ENCODE assay signal across 17 cellular contexts in the genomic region with DNA sequence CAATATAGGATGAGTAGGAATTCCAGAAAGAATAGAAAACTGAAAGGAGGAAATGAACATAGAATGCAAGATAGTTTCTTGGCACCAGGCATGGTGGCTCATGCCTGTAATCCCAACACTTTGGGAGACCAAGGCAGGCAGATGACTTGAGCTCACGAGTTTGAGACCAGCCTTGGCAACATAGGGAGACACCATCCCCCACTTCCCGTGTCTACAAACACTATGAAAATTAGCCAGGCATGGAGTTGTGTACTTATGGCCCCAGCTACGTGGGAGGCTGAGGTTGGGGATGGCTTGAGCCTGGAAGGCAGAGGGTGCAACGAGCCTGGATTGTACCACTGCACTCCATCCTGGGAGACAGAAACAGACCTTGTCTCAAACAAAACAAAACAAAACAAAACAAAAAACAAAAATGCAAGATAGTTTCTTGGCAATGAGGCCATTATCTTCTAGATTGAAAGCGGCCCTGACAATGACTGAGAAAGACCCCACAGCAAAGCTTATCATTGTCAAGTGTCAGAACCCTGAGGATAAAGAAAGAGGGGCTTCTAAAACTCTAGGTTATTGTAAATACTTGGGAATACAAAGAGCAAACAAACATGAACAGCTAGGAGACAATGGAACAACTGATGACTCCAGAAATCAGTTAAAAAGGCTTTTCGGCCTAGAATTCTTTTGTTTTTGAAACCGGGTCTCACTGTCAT. TPM values are rescaled to one million over a fixed set of nuclear protein-coding genes. Genes with fewer than 3 reads are reported as not detected.
A peak's percentile ranks its signal among the peaks of the same experiment; 100 is the strongest.
DNase-seq lines count a peak whose midpoint lies in the region; ATAC-seq and TF ChIP-seq lines count a peak whose summit lies in the region.
"Had no signal": no experiment of that assay in that cellular context is flagged by ENCODE, and none has a peak within 500 bp of the region (broad histone marks: within the 10 kb centered on the region; RNA-seq: fewer than 3 reads in every experiment).

No MANE protein-coding gene starts in this region.

- TF ChIP-seq POLR2A in suprapubic skin (IDR thresholded peaks at IDR 0.05) = no peak

- TF ChIP-seq CTCF in GM23338 (conservative IDR thresholded peaks at IDR 0.05; ENCODE audit: low read depth in 2 of 2) (no peak), dorsolateral prefrontal cortex (IDR thresholded peaks at IDR 0.05 in 54 of 56, conservative IDR thresholded peaks at IDR 0.05 in 2 of 56; ENCODE audit: low read depth in 1 of 56, partially characterized antibody in 56 of 56) (no peak), progenitor cell of endocrine pancreas (IDR thresholded peaks at IDR 0.05; ENCODE audit: unreplicated experiment) (no peak), suprapubic skin (IDR thresholded peaks at IDR 0.05) (no peak)

- WGBS in suprapubic skin = 86% methylated on average over 7 of the region's 7 CpGs

- peak overlapping the region; percentile 73 for H3K27ac Mint-ChIP-seq in activated CD4-positive, alpha-beta memory T cell treated with anti-CD3 and anti-CD28 coated beads for 36 hours
- H3K27ac Mint-ChIP-seq in activated CD4-positive, alpha-beta memory T cell treated with anti-CD3 and anti-CD28 coated beads, Interleukin-2, amount 10 ng/mL, durations not matched to agents 7 days and 5 days = no peak overlapping the region
- H3K27ac Mint-ChIP-seq in GM23338 = no peak overlapping the region
- H3K27ac Mint-ChIP-seq in progenitor cell of endocrine pancreas = no peak overlapping the region
- H3K27ac Mint-ChIP-seq: dendritic cell treated with granulocyte-macrophage colony-stimulating factor and Interleukin-4, amounts not matched to agents 40 ng/mL and 50 ng/mL, for 4 days had no signal

- H3K4me3 ChIP-seq in GM23338 (no peak overlapping the region), dorsolateral prefrontal cortex (no peak overlapping the region), suprapubic skin (no peak overlapping the region)

- H3K9me2 ChIP-seq in GM23338 (ENCODE audit: insufficient read depth) = no peaks in the 10 kb centered on the region

- H3F3A ChIP-seq in GM23338 (replicated peaks; ENCODE audit: low read depth) = peaks cover 21% of the 10 kb centered on the region

- peaks cover 23% of the 10 kb centered on the region for H3K4me1 ChIP-seq in GM23338 (ENCODE audit: insufficient read depth)
- H3K4me1 ChIP-seq in suprapubic skin = peaks cover 29% of the 10 kb centered on the region

- peaks cover 33% of the 10 kb centered on the region for H3K36me3 ChIP-seq in GM23338 (ENCODE audit: insufficient read depth)
- peaks cover 95% of the 10 kb centered on the region for H3K36me3 ChIP-seq in suprapubic skin

- ATAC-seq in GM23338 = no peak
- ATAC-seq: T-cell had no signal

- POLR2A ChIA-PET in activated CD4-positive, alpha-beta memory T cell treated with anti-CD3 and anti-CD28 coated beads for 36 hours (lab: Charles Lee) = no interaction called here
- POLR2A ChIA-PET in activated CD4-positive, alpha-beta memory T cell treated with anti-CD3 and anti-CD28 coated beads, Interleukin-2, amount 10 ng/mL, durations not matched to agents 7 days and 5 days (lab: Charles Lee) = interaction anchor here (1.1 to 2.6 kb wide), 2 partner anchors 8 to 9 kb away, joined by 3 to 10 read pairs; partner anchors contain the start of gene SQSTM1

- peaks cover 64% of the 10 kb centered on the region for H3K36me3 Mint-ChIP-seq in activated CD4-positive, alpha-beta memory T cell treated with anti-CD3 and anti-CD28 coated beads for 36 hours
- H3K36me3 Mint-ChIP-seq in activated CD4-positive, alpha-beta memory T cell treated with anti-CD3 and anti-CD28 coated beads, Interleukin-2, amount 10 ng/mL, durations not matched to agents 7 days and 5 days (ENCODE audit: low read depth) = peaks cover 84% of the 10 kb centered on the region
- peaks cover 98% of the 10 kb centered on the region for H3K36me3 Mint-ChIP-seq in GM23338 (ENCODE audit: low read depth)
- peaks cover 63% of the 10 kb centered on the region for H3K36me3 Mint-ChIP-seq in progenitor cell of endocrine pancreas (ENCODE audit: insufficient read depth)

- CTCF ChIA-PET in activated CD4-positive, alpha-beta memory T cell treated with anti-CD3 and anti-CD28 coated beads for 36 hours (lab: Charles Lee) = interaction anchor here (1.0 kb wide), 1 partner anchor 67 kb away, joined by 6 read pairs; no protein-coding TSS in a partner anchor
- CTCF ChIA-PET in activated CD4-positive, alpha-beta memory T cell treated with anti-CD3 and anti-CD28 coated beads, Interleukin-2, amount 10 ng/mL, durations not matched to agents 7 days and 5 days (lab: Charles Lee) = no interaction called here

- TF ChIP-seq EP300 in suprapubic skin (IDR thresholded peaks at IDR 0.05) = no peak

- no peak overlapping the region for H2AFZ ChIP-seq in GM23338

- H3K27me3 ChIP-seq in GM23338 (ENCODE audit: insufficient read depth) (no peaks in the 10 kb centered on the region), dorsolateral prefrontal cortex (no peaks in the 10 kb centered on the region), suprapubic skin (no peaks in the 10 kb centered on the region)

- no peaks in the 10 kb centered on the region for H3K9me3 ChIP-seq in suprapubic skin

- intact Hi-C loops in activated CD4-positive, alpha-beta memory T cell treated with anti-CD3 and anti-CD28 coated beads for 36 hours (cut with micrococcal nuclease) = no loop called here
- intact Hi-C loops in dorsolateral prefrontal cortex (cut with DNase I) = loop anchor here in 1 of 2 donors (10.0 kb wide), 1 partner anchor 75 kb away; the partner anchor contains the start of gene TBC1D9B

- DNase-seq in activated CD4-positive, alpha-beta memory T cell treated with anti-CD3 and anti-CD28 coated beads for 36 hours = no peak
- DNase-seq in activated CD4-positive, alpha-beta memory T cell treated with anti-CD3 and anti-CD28 coated beads, Interleukin-2, amount 10 ng/mL, durations not matched to agents 7 days and 5 days = no peak
- DNase-seq in GM23338 (ENCODE audit: low spot score) (no peak), dorsolateral prefrontal cortex (no peak), progenitor cell of endocrine pancreas (ENCODE audit: low spot score, unreplicated experiment) (no peak), suprapubic skin (ENCODE audit: low spot score in 2 of 2) (no peak), cerebellar nuclear complex (lab: John Stamatoyannopoulos, UW) (no peak)
- no peak for DNase-seq in stimulated activated CD4-positive, alpha-beta T cell treated with anti-CD3 and anti-CD28 coated beads, Interleukin-1b, Interleukin-23, amount 100 ng/mL, for 48 hours
- DNase-seq: CD4-positive, alpha-beta T cell; mammary epithelial cell; NCI-H187; NCI-H510A; Right ventricle myocardium superior; stimulated activated naive CD4-positive, alpha-beta T cell treated with Interleukin-2 at 50 U/mL for 16 hours; T-cell had no signal

- H3K79me2 ChIP-seq in GM23338 (replicated peaks; ENCODE audit: insufficient read depth) = no peaks in the 10 kb centered on the region

- no peaks in the 10 kb centered on the region for H3K27me3 Mint-ChIP-seq in activated CD4-positive, alpha-beta memory T cell treated with anti-CD3 and anti-CD28 coated beads for 36 hours
- no peaks in the 10 kb centered on the region for H3K27me3 Mint-ChIP-seq in activated CD4-positive, alpha-beta memory T cell treated with anti-CD3 and anti-CD28 coated beads, Interleukin-2, amount 10 ng/mL, durations not matched to agents 7 days and 5 days
- H3K27me3 Mint-ChIP-seq in GM23338 (ENCODE audit: insufficient read depth, low read depth, poor library complexity) (peaks cover 18% of the 10 kb centered on the region), progenitor cell of endocrine pancreas (no peaks in the 10 kb centered on the region)
- H3K27me3 Mint-ChIP-seq: CD4-positive, alpha-beta T cell; dendritic cell treated with granulocyte-macrophage colony-stimulating factor and Interleukin-4, amounts not matched to agents 40 ng/mL and 50 ng/mL, for 4 days; T-cell had no signal

- H3K4me1 Mint-ChIP-seq in activated CD4-positive, alpha-beta memory T cell treated with anti-CD3 and anti-CD28 coated beads for 36 hours (ENCODE audit: low read depth) = peaks cover 17% of the 10 kb centered on the region
- peaks cover 7% of the 10 kb centered on the region for H3K4me1 Mint-ChIP-seq in activated CD4-positive, alpha-beta memory T cell treated with anti-CD3 and anti-CD28 coated beads, Interleukin-2, amount 10 ng/mL, durations not matched to agents 7 days and 5 days
- H3K4me1 Mint-ChIP-seq in GM23338 (peaks cover 24% of the 10 kb centered on the region), progenitor cell of endocrine pancreas (ENCODE audit: low read depth) (peaks cover 9% of the 10 kb centered on the region)

- no peaks in the 10 kb centered on the region for H3K9me3 Mint-ChIP-seq in activated CD4-positive, alpha-beta memory T cell treated with anti-CD3 and anti-CD28 coated beads for 36 hours
- H3K9me3 Mint-ChIP-seq in activated CD4-positive, alpha-beta memory T cell treated with anti-CD3 and anti-CD28 coated beads, Interleukin-2, amount 10 ng/mL, durations not matched to agents 7 days and 5 days = no peaks in the 10 kb centered on the region
- H3K9me3 Mint-ChIP-seq in GM23338 (peaks cover 4% of the 10 kb centered on the region; the same call in 2 of the 3 replicates), progenitor cell of endocrine pancreas (ENCODE audit: low read depth) (no peaks in the 10 kb centered on the region)
- H3K9me3 Mint-ChIP-seq: CD4-positive, alpha-beta T cell; dendritic cell treated with granulocyte-macrophage colony-stimulating factor and Interleukin-4, amounts not matched to agents 40 ng/mL and 50 ng/mL, for 4 days; T-cell had no signal

- no peak overlapping the region for H3K4me2 ChIP-seq in GM23338

- 0 out of 2 replicates have a peak overlapping the region, but pooled peaks have one; percentile 57 for H3K27ac ChIP-seq in GM23338 (ENCODE audit: low read depth)
- H3K27ac ChIP-seq in dorsolateral prefrontal cortex = peak overlapping the region in 45 of 59 donors; percentile 0 to 72 (median 49)
- no peak overlapping the region for H3K27ac ChIP-seq in suprapubic skin

- no peak overlapping the region for H3K4me3 Mint-ChIP-seq in activated CD4-positive, alpha-beta memory T cell treated with anti-CD3 and anti-CD28 coated beads for 36 hours
- H3K4me3 Mint-ChIP-seq in activated CD4-positive, alpha-beta memory T cell treated with anti-CD3 and anti-CD28 coated beads, Interleukin-2, amount 10 ng/mL, durations not matched to agents 7 days and 5 days = no peak overlapping the region
- no peak overlapping the region for H3K4me3 Mint-ChIP-seq in GM23338
- H3K4me3 Mint-ChIP-seq in progenitor cell of endocrine pancreas (ENCODE audit: low read depth) = peak overlapping the region; percentile 7
- H3K4me3 Mint-ChIP-seq: CD4-positive, alpha-beta T cell; dendritic cell treated with granulocyte-macrophage colony-stimulating factor and Interleukin-4, amounts not matched to agents 40 ng/mL and 50 ng/mL, for 4 days; T-cell had no signal

- peaks cover 24% of the 10 kb centered on the region for H4K20me1 ChIP-seq in GM23338 (replicated peaks; ENCODE audit: insufficient read depth)

RNA-seq across cellular contexts. Expression of gene SQSTM1, which starts 9.2 kb away (rescaled TPM):
- total RNA-seq in activated CD4-positive, alpha-beta memory T cell treated with anti-CD3 and anti-CD28 coated beads for 36 hours = 100 to 1,000 TPM; 127 to 130 TPM
- 100 to 1,000 TPM; 178 to 183 TPM for total RNA-seq in activated CD4-positive, alpha-beta memory T cell treated with anti-CD3 and anti-CD28 coated beads, Interleukin-2, amount 10 ng/mL, durations not matched to agents 7 days and 5 days
- total RNA-seq in GM23338 (2014; rRNA removed; shearing (Covaris generic)) = 83.6 and 92.6 TPM in 2 replicates
- polyA plus RNA-seq in GM23338 (2016; fragmentation: Nextera tagmentation; extraction: Ambion mirVana) = 52.5 and 58.0 TPM in 2 replicates
- 100 to 1,000 TPM; 241 to 437 (median 288) TPM for total RNA-seq in dorsolateral prefrontal cortex
- 113 and 139 TPM in 2 replicates for total RNA-seq in progenitor cell of endocrine pancreas
- 100 to 1,000 TPM; 183 to 282 (median 265) TPM for total RNA-seq in suprapubic skin

RNA-seq across cellular contexts. Expression of gene MGAT4B, which starts 23.2 kb away (rescaled TPM):
- total RNA-seq in activated CD4-positive, alpha-beta memory T cell treated with anti-CD3 and anti-CD28 coated beads for 36 hours = 10 to 100 TPM; 95.8 to 96.8 TPM
- total RNA-seq in activated CD4-positive, alpha-beta memory T cell treated with anti-CD3 and anti-CD28 coated beads, Interleukin-2, amount 10 ng/mL, durations not matched to agents 7 days and 5 days = 10 to 100 TPM; 94.8 to 95.7 TPM
- 101 and 102 TPM in 2 replicates for total RNA-seq in GM23338 (2014; rRNA removed; shearing (Covaris generic))
- polyA plus RNA-seq in GM23338 (2016; fragmentation: Nextera tagmentation; extraction: Ambion mirVana) = 32.3 and 37.7 TPM in 2 replicates
- total RNA-seq in dorsolateral prefrontal cortex = 100 to 1,000 TPM in 3 of 120 experiments, 10 to 100 TPM in 117; 46.9 to 108 (median 65.7) TPM
- total RNA-seq in progenitor cell of endocrine pancreas = 159 and 171 TPM in 2 replicates
- total RNA-seq in suprapubic skin = 100 to 1,000 TPM in 2 of 4 donors, 10 to 100 TPM in 2; 74.5 to 142 (median 97.4) TPM

RNA-seq across cellular contexts. Expression of gene MRNIP, which starts 28.7 kb away (rescaled TPM):
- 10 to 100 TPM; 19.8 to 24.9 TPM for total RNA-seq in activated CD4-positive, alpha-beta memory T cell treated with anti-CD3 and anti-CD28 coated beads for 36 hours
- 10 to 100 TPM; 17.0 to 19.5 TPM for total RNA-seq in activated CD4-positive, alpha-beta memory T cell treated with anti-CD3 and anti-CD28 coated beads, Interleukin-2, amount 10 ng/mL, durations not matched to agents 7 days and 5 days
- total RNA-seq in GM23338 (2014; rRNA removed; shearing (Covaris generic)) = 29.4 and 34.4 TPM in 2 replicates
- 18.0 and 18.2 TPM in 2 replicates for polyA plus RNA-seq in GM23338 (2016; fragmentation: Nextera tagmentation; extraction: Ambion mirVana)
- total RNA-seq in dorsolateral prefrontal cortex (100 to 1,000 TPM in 5 of 120 experiments, 10 to 100 TPM in 115; 44.7 to 119 (median 74.4) TPM), progenitor cell of endocrine pancreas (61.4 and 63.4 TPM in 2 replicates), suprapubic skin (100 to 1,000 TPM in 1 of 4 donors, 10 to 100 TPM in 3; 11.6 to 102 (median 22.6) TPM)

RNA-seq across cellular contexts. Expression of gene LTC4S, which starts 36.1 kb away (rescaled TPM):
- 1 to 10 TPM in 1 of 2 experiments, under 1 TPM in 1; 0.48 to 1.1 TPM for total RNA-seq in activated CD4-positive, alpha-beta memory T cell treated with anti-CD3 and anti-CD28 coated beads for 36 hours
- 1 to 10 TPM; 2.1 to 3.3 TPM for total RNA-seq in activated CD4-positive, alpha-beta memory T cell treated with anti-CD3 and anti-CD28 coated beads, Interleukin-2, amount 10 ng/mL, durations not matched to agents 7 days and 5 days
- 1.2 and 10.1 TPM in 2 replicates for total RNA-seq in GM23338 (2014; rRNA removed; shearing (Covaris generic))
- polyA plus RNA-seq in GM23338 (2016; fragmentation: Nextera tagmentation; extraction: Ambion mirVana) = 4.0 and 5.8 TPM in 2 replicates
- total RNA-seq in dorsolateral prefrontal cortex (10 to 100 TPM in 42 of 120 experiments, 1 to 10 TPM in 78; 3.6 to 17.8 (median 8.8) TPM), progenitor cell of endocrine pancreas (5.5 and 6.9 TPM in 2 replicates), suprapubic skin (1 to 10 TPM; 3.5 to 7.9 (median 4.5) TPM)
- total RNA-seq: Daoy had no signal
